8 cellular contexts compared by ENCODE assay signal in genomic region chr1:186681136-186681535, GRCh38. TPM values are rescaled to one million over a fixed set of nuclear protein-coding genes. Genes with fewer than 3 reads are reported as not detected.
DNase-seq lines count a peak whose midpoint lies in the region; ATAC-seq and TF ChIP-seq lines count a peak whose summit lies in the region.

No MANE protein-coding gene starts in this region.

- H3K9me3 ChIP-seq in ectodermal cell (ENCODE audit: control insufficient read depth, low read length): no peaks in the 10 kb centered on the region

- no peaks in the 10 kb centered on the region for H3K79me2 ChIP-seq in KMS-11 (ENCODE audit: insufficient read depth, low read depth)

- no peaks in the 10 kb centered on the region for H3K27me3 ChIP-seq in KMS-11 (ENCODE audit: insufficient read depth, low read depth)
- peaks cover 42% of the 10 kb centered on the region for H3K27me3 ChIP-seq in ectodermal cell (ENCODE audit: control insufficient read depth, insufficient read depth, low read length, poor library complexity, severe bottlenecking)

- no peak for ATAC-seq in natural killer cell treated with Interleukin-12 subunit alpha and Interleukin-12 subunit beta and Interleukin-15 and Interleukin-18, amount 100 ng/mL, for 72 hours
- no peak for ATAC-seq in GM19023 (IDR thresholded peaks at IDR 0.05; ENCODE audit: unreplicated experiment)

- DNase-seq in AG09309 (ENCODE audit: low read depth) (no peak), NCI-H510A treated with DMSO at 0.1 percent for 48 hours (lab: John Stamatoyannopoulos, UW) (no peak), NOMO-1 treated with dmso at 0.1 percent for 144 hours (lab: John Stamatoyannopoulos, UW; ENCODE audit: unreplicated experiment) (no peak)
- no peak for DNase-seq in natural killer cell treated with Interleukin-12 subunit alpha and Interleukin-12 subunit beta and Interleukin-15 and Interleukin-18, amount 100 ng/mL, for 72 hours (ENCODE audit: low spot score)
- DNase-seq in effector CD8-positive, alpha-beta T cell (lab: John Stamatoyannopoulos, UW): no peak

- peaks cover 4 to 13% of the 10 kb centered on the region in 2 donors for H3K4me1 Mint-ChIP-seq in natural killer cell treated with Interleukin-12 subunit alpha and Interleukin-12 subunit beta and Interleukin-15 and Interleukin-18, amount 100 ng/mL, for 72 hours (ENCODE audit: low read depth in 2 of 2)

- H3K4me1 ChIP-seq in KMS-11 (ENCODE audit: low read depth, poor library complexity, severe bottlenecking) (peaks cover 12% of the 10 kb centered on the region), ectodermal cell (ENCODE audit: control insufficient read depth, insufficient read depth, low read length) (no peaks in the 10 kb centered on the region)

- H3K9me3 Mint-ChIP-seq in natural killer cell treated with Interleukin-12 subunit alpha and Interleukin-12 subunit beta and Interleukin-15 and Interleukin-18, amount 100 ng/mL, for 72 hours: no peaks in the 10 kb centered on the region

- H3K4me3 Mint-ChIP-seq in natural killer cell treated with Interleukin-12 subunit alpha and Interleukin-12 subunit beta and Interleukin-15 and Interleukin-18, amount 100 ng/mL, for 72 hours: peak overlapping the region; percentile 78

- peak overlapping the region; percentile 66; the same call in 1 of the 2 replicates for H2AFZ ChIP-seq in KMS-11 (ENCODE audit: low read depth)

- WGBS in ectodermal cell, 2 experiments: 62 to 67% methylated on average over 8 to 9 of the region's 9 CpGs

- H3K27ac Mint-ChIP-seq in natural killer cell treated with Interleukin-12 subunit alpha and Interleukin-12 subunit beta and Interleukin-15 and Interleukin-18, amount 100 ng/mL, for 72 hours: peak overlapping the region; percentile 55 to 59

- H4K20me1 ChIP-seq in KMS-11 (ENCODE audit: insufficient read depth): no peaks in the 10 kb centered on the region

- H3K27me3 Mint-ChIP-seq in natural killer cell treated with Interleukin-12 subunit alpha and Interleukin-12 subunit beta and Interleukin-15 and Interleukin-18, amount 100 ng/mL, for 72 hours: peaks cover 21 to 40% of the 10 kb centered on the region in 2 donors

- H3K4me2 ChIP-seq in KMS-11: peak overlapping the region; percentile 34; the same call in 1 of the 2 replicates

- H3K36me3 ChIP-seq in KMS-11 (ENCODE audit: insufficient read depth) (no peaks in the 10 kb centered on the region), ectodermal cell (ENCODE audit: control insufficient read depth, insufficient read depth, low read length) (no peaks in the 10 kb centered on the region)

- H3K36me3 Mint-ChIP-seq in natural killer cell treated with Interleukin-12 subunit alpha and Interleukin-12 subunit beta and Interleukin-15 and Interleukin-18, amount 100 ng/mL, for 72 hours: peaks cover 11% of the 10 kb centered on the region

- no peak for TF ChIP-seq CTCF in AG09309 (IDR thresholded peaks at IDR 0.05; ENCODE audit: control insufficient read depth, insufficient read depth, low read depth, low read length, missing control alignments)
- no peak for TF ChIP-seq CTCF in KMS-11 (conservative IDR thresholded peaks at IDR 0.05; ENCODE audit: low read depth, low read length)

- no peak overlapping the region for H3K27ac ChIP-seq in KMS-11
- H3K27ac ChIP-seq in ectodermal cell (ENCODE audit: insufficient read depth, low read depth, low read length, poor library complexity, severe bottlenecking): no peak overlapping the region

- no peak overlapping the region for H3K9ac ChIP-seq in KMS-11

- H3K4me3 ChIP-seq in AG09309 (ENCODE audit: control insufficient read depth, low read depth, low read length): peak overlapping the region; percentile 64
- H3K4me3 ChIP-seq in KMS-11 (IDR thresholded peaks at IDR 0.05; ENCODE audit: insufficient read depth, low read depth, low read length): peak overlapping the region; percentile 69
- peak overlapping the region; percentile 61 for H3K4me3 ChIP-seq in ectodermal cell (ENCODE audit: insufficient read depth, low read depth, low read length)

RNA-seq across cellular contexts. Expression of gene PTGS2, which starts 0.9 kb away (rescaled TPM):
- 0.15 TPM for polyA plus RNA-seq in ectodermal cell (2013, experiment 1 of 4)
- polyA plus RNA-seq in ectodermal cell (2013, experiment 2 of 4): 0.14 TPM
- polyA plus RNA-seq in ectodermal cell (2013, experiment 3 of 4): 0.05 TPM
- 0.04 TPM for polyA plus RNA-seq in ectodermal cell (2013, experiment 4 of 4)
- 1 to 10 TPM; 1.8 to 3.8 TPM for total RNA-seq in natural killer cell treated with Interleukin-12 subunit alpha and Interleukin-12 subunit beta and Interleukin-15 and Interleukin-18, amount 100 ng/mL, for 72 hours
